8 cellular contexts compared by ENCODE assay signal in the genomic region with DNA sequence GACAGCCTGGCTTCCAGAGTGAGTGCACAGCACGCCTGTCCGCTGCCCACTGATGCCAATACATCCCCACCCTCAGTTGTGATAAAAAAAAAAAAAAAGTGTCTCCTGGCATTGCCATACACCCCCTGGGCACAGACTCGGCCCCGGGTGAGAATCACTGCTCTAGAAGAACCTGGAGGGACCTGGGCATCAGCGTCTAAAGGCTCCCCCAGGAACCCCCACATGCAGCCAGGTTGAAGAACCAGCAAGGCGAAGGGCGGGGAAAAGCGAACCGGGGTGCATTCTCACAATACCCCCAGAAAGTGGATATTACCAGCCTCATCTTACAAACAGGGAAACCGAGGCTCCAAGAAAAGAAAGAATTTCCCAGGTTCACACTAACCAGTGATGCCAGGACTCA. TPM values are rescaled to one million over a fixed set of nuclear protein-coding genes. Genes with fewer than 3 reads are reported as not detected.
"Had no signal": no experiment of that assay in that cellular context is flagged by ENCODE, and none has a peak within 500 bp of the region (broad histone marks: within the 10 kb centered on the region; RNA-seq: fewer than 3 reads in every experiment).

No MANE protein-coding gene starts in this region.

- H3K27me3 ChIP-seq: brain microvascular endothelial cell, MG63, SJCRH30 had no signal

- H3K9me3 ChIP-seq: MG63, SJCRH30 had no signal

- H3K27ac ChIP-seq: brain microvascular endothelial cell, PC-9, RWPE1, SJCRH30, SK-N-MC had no signal

- H3K4me3 ChIP-seq: MG63, PC-9, SJCRH30, SK-N-MC had no signal

- H2AFZ ChIP-seq: PC-9 had no signal

- H3K4me1 ChIP-seq: SJCRH30 had no signal

- DNase-seq: NCI-H524 treated with DMSO at 0.1 percent for 48 hours had no signal

- H3K4me2 ChIP-seq: PC-9 had no signal

RNA-seq across cellular contexts. Expression of a gene that starts 28.5 kb away (rescaled TPM):
- total RNA-seq: activated CD4-positive, alpha-beta memory T cell treated with anti-CD3 and anti-CD28 coated beads, Interleukin-2, amount 10 ng/mL, durations not matched to agents 7 days and 5 days had no signal
